ENCODE assay signal across 18 cellular contexts in genomic region chr5:64570395-64570996, GRCh38.
"Had no signal": no experiment of that assay in that cellular context is flagged by ENCODE, and none has a peak within 500 bp of the region (broad histone marks: within the 10 kb centered on the region; RNA-seq: fewer than 3 reads in every experiment).

No MANE protein-coding gene starts in this region.

- H3K9ac ChIP-seq: neural progenitor cell had no signal

- DNase-seq: effector memory CD8-positive, alpha-beta T cell; esophagus squamous epithelium; foreskin fibroblast; glutamatergic neuron; left ventricle myocardium superior; mesenchymal stem cell; midbrain; nucleus accumbens; ovary; small intestine; stimulated activated CD4-positive, alpha-beta T cell treated with anti-CD3 and anti-CD28 coated beads, Interleukin-12 subunit alpha, Interleukin-12 subunit beta, amount 100 ng/mL, for 4 hours; stimulated activated naive CD4-positive, alpha-beta T cell; thyroid gland; upper lobe of right lung had no signal

- H3K9me3 ChIP-seq: esophagus squamous epithelium, gastroesophageal sphincter, ovary, right atrium auricular region, thyroid gland, upper lobe of right lung had no signal

- H3K36me3 ChIP-seq: esophagus squamous epithelium, gastroesophageal sphincter, neural progenitor cell, ovary, right atrium auricular region, thyroid gland, upper lobe of right lung had no signal

- H3K27me3 ChIP-seq: esophagus squamous epithelium, gastroesophageal sphincter, neural progenitor cell, ovary, right atrium auricular region, thyroid gland, upper lobe of right lung had no signal

- H3K4me3 ChIP-seq: esophagus squamous epithelium, gastroesophageal sphincter, lung, neural progenitor cell, ovary, right atrium auricular region, thyroid gland, upper lobe of right lung had no signal

- H3K4me1 ChIP-seq: gastroesophageal sphincter, neural progenitor cell, right atrium auricular region, upper lobe of right lung had no signal
